1 cellular context compared by ENCODE assay signal in the genomic region with DNA sequence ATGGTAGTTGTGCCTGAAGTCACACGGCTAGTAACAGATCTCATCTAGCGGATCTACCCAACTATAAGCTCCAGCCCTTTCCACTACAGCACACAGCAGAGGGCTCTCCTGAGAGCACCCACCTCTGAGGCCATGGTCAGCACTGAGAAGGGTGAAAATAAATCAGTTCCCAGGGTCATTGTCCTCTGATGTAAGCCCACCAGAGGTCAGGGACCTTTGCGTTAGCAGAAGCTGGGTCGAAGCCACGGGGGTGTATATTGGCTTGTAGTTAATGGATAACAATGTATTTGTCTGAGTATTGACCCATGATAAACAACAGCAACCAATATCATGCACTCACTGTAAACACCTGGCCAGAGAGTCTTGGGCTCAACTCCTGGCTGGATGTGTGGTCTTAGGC.
TF ChIP-seq lines count a peak whose summit lies in the region.

No MANE protein-coding gene starts in this region.

TF ChIP-seq in HepG2, 621 proteins besides CTCF, POLR2A, EP300 and RAD21 (continued from another document):
- TF ChIP-seq CSRNP1 (CRISPR knock-in tag; IDR thresholded peaks at IDR 0.05), result 0 out of 2 replicates have a peak, but pooled peaks have one; percentile 52
- TF ChIP-seq ESRRA (CRISPR knock-in tag; IDR thresholded peaks at IDR 0.05; ENCODE audit: low read depth), result peak; percentile 81
- TF ChIP-seq PHF5A (CRISPR knock-in tag; IDR thresholded peaks at IDR 0.05; ENCODE audit: low read depth, unreplicated experiment), result peak; percentile 62
- TF ChIP-seq TBX2 (CRISPR knock-in tag; IDR thresholded peaks at IDR 0.05; ENCODE audit: borderline replicate concordance), result peak; percentile 91
- TF ChIP-seq TEAD3 (CRISPR knock-in tag; optimal IDR thresholded peaks at IDR 0.05; ENCODE audit: borderline replicate concordance), result peak; percentile 47
- TF ChIP-seq HMG20A (CRISPR knock-in tag; IDR thresholded peaks at IDR 0.05; ENCODE audit: borderline replicate concordance), result peak; percentile 100
- TF ChIP-seq SALL1 (CRISPR knock-in tag; IDR thresholded peaks at IDR 0.05), result peak; percentile 98
- peak; percentile 93 for TF ChIP-seq MEF2D (CRISPR knock-in tag; IDR thresholded peaks at IDR 0.05)
- TF ChIP-seq FOXK2 (IDR thresholded peaks at IDR 0.05), result 0 out of 2 replicates have a peak, but pooled peaks have one; percentile 38
- TF ChIP-seq BORCS8-MEF2B (CRISPR knock-in tag; IDR thresholded peaks at IDR 0.05), result peak; percentile 63; the same call in 1 of the 2 replicates
- peak; percentile 68; the same call in 1 of the 2 replicates for TF ChIP-seq SMC3 (IDR thresholded peaks at IDR 0.05; ENCODE audit: low read length)
- peak; percentile 93 for TF ChIP-seq MED1 (CRISPR knock-in tag; IDR thresholded peaks at IDR 0.05)
- TF ChIP-seq, protein P1, sequence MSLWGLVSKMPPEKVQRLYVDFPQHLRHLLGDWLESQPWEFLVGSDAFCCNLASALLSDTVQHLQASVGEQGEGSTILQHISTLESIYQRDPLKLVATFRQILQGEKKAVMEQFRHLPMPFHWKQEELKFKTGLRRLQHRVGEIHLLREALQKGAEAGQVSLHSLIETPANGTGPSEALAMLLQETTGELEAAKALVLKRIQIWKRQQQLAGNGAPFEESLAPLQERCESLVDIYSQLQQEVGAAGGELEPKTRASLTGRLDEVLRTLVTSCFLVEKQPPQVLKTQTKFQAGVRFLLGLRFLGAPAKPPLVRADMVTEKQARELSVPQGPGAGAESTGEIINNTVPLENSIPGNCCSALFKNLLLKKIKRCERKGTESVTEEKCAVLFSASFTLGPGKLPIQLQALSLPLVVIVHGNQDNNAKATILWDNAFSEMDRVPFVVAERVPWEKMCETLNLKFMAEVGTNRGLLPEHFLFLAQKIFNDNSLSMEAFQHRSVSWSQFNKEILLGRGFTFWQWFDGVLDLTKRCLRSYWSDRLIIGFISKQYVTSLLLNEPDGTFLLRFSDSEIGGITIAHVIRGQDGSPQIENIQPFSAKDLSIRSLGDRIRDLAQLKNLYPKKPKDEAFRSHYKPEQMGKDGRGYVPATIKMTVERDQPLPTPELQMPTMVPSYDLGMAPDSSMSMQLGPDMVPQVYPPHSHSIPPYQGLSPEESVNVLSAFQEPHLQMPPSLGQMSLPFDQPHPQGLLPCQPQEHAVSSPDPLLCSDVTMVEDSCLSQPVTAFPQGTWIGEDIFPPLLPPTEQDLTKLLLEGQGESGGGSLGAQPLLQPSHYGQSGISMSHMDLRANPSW (CRISPR knock-in tag; IDR thresholded peaks at IDR 0.05; ENCODE audit: borderline replicate concordance), result 0 out of 2 replicates have a peak, but pooled peaks have one; percentile 52
- TF ChIP-seq, protein P2, sequence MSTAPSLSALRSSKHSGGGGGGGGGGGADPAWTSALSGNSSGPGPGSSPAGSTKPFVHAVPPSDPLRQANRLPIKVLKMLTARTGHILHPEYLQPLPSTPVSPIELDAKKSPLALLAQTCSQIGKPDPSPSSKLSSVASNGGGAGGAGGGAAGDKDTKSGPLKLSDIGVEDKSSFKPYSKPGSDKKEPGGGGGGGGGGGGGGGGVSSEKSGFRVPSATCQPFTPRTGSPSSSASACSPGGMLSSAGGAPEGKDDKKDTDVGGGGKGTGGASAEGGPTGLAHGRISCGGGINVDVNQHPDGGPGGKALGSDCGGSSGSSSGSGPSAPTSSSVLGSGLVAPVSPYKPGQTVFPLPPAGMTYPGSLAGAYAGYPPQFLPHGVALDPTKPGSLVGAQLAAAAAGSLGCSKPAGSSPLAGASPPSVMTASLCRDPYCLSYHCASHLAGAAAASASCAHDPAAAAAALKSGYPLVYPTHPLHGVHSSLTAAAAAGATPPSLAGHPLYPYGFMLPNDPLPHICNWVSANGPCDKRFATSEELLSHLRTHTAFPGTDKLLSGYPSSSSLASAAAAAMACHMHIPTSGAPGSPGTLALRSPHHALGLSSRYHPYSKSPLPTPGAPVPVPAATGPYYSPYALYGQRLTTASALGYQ (CRISPR knock-in tag; IDR thresholded peaks at IDR 0.05), result peak; percentile 87
- peak; percentile 72 for TF ChIP-seq CEBPG (CRISPR knock-in tag; IDR thresholded peaks at IDR 0.05)
- peak; percentile 76; the same call in 1 of the 2 replicates for TF ChIP-seq HOXA7 (CRISPR knock-in tag; IDR thresholded peaks at IDR 0.05)
- TF ChIP-seq ELF1 (CRISPR knock-in tag; IDR thresholded peaks at IDR 0.05), result 0 out of 2 replicates have a peak, but pooled peaks have one; percentile 11
- TF ChIP-seq, protein P3, sequence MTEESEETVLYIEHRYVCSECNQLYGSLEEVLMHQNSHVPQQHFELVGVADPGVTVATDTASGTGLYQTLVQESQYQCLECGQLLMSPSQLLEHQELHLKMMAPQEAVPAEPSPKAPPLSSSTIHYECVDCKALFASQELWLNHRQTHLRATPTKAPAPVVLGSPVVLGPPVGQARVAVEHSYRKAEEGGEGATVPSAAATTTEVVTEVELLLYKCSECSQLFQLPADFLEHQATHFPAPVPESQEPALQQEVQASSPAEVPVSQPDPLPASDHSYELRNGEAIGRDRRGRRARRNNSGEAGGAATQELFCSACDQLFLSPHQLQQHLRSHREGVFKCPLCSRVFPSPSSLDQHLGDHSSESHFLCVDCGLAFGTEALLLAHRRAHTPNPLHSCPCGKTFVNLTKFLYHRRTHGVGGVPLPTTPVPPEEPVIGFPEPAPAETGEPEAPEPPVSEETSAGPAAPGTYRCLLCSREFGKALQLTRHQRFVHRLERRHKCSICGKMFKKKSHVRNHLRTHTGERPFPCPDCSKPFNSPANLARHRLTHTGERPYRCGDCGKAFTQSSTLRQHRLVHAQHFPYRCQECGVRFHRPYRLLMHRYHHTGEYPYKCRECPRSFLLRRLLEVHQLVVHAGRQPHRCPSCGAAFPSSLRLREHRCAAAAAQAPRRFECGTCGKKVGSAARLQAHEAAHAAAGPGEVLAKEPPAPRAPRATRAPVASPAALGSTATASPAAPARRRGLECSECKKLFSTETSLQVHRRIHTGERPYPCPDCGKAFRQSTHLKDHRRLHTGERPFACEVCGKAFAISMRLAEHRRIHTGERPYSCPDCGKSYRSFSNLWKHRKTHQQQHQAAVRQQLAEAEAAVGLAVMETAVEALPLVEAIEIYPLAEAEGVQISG (CRISPR knock-in tag; IDR thresholded peaks at IDR 0.05), result peak; percentile 78
- peak; percentile 54; the same call in 1 of the 2 replicates for TF ChIP-seq SMYD3 (CRISPR knock-in tag; IDR thresholded peaks at IDR 0.05)
- TF ChIP-seq TARDBP (CRISPR knock-in tag; IDR thresholded peaks at IDR 0.05), result peak; percentile 72
- TF ChIP-seq ZNF264 (CRISPR knock-in tag; IDR thresholded peaks at IDR 0.05), result peak; percentile 72; the same call in 1 of the 2 replicates
- 0 out of 2 replicates have a peak, but pooled peaks have one; percentile 26 for TF ChIP-seq ZNF263 (CRISPR knock-in tag; IDR thresholded peaks at IDR 0.05)
- TF ChIP-seq MNT (IDR thresholded peaks at IDR 0.05), result 0 out of 2 replicates have a peak, but pooled peaks have one; percentile 2
- TF ChIP-seq ZNF317 (CRISPR knock-in tag; IDR thresholded peaks at IDR 0.05), result peak; percentile 33; the same call in 1 of the 2 replicates
